17 cellular contexts compared by ENCODE assay signal in the genomic region with DNA sequence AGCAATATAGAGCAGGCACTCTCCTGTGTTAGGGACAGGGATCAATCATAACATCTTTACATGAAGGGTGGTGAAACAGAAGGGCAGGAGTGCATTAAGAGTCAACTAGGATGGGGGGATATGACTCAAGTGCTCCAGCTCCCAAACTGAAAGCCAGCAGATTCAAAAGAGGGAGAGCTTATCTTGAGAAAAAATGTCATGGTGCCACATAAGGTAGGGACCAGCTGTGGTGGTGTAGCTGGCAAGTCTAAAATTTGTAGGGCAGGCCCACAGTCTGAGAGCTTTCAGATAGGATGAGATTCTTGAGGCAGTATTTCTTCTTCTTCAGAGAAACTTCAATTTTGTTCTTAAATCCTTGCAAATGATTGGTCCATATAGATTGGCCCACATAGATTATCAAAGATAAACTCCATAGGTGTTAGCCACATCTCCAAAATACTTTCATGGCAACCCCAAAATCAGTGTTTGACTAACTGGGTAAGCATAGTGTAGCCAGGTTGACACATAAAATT.
A peak's percentile ranks its signal among the peaks of the same experiment; 100 is the strongest.
DNase-seq lines count a peak whose midpoint lies in the region; ATAC-seq and TF ChIP-seq lines count a peak whose summit lies in the region.
"Had no signal": no experiment of that assay in that cellular context is flagged by ENCODE, and none has a peak within 500 bp of the region (broad histone marks: within the 10 kb centered on the region; RNA-seq: fewer than 3 reads in every experiment).

No MANE protein-coding gene starts in this region.

- DNase-seq in stimulated activated CD4-positive, alpha-beta T cell treated with anti-CD3 and anti-CD28 coated beads, Interleukin-15, amount 100 ng/mL, for 24 hours, result peak; percentile 22
- DNase-seq in stimulated activated CD4-positive, alpha-beta T cell treated with anti-CD3 and anti-CD28 coated beads, Interleukin-12 subunit alpha, Interleukin-12 subunit beta, amount 100 ng/mL, for 4 hours, result no peak
- DNase-seq in effector memory CD8-positive, alpha-beta T cell, result no peak
- no peak for DNase-seq in stimulated activated naive CD8-positive, alpha-beta T cell treated with anti-CD3 and anti-CD28 coated beads, Interleukin-15, amount 100 ng/mL, for 72 hours
- no peak for DNase-seq in SKM-1 (lab: John Stamatoyannopoulos, UW; ENCODE audit: unreplicated experiment)
- DNase-seq: activated CD4-positive, alpha-beta T cell treated with anti-CD3 and anti-CD28 coated beads for 1 hour; AML-193; NCI-H1436; NCI-H526 treated with DMSO at 0.1 percent for 48 hours; ovary; stimulated activated CD4-positive, alpha-beta T cell treated with anti-CD3 and anti-CD28 coated beads, Interleukin-2, amount 100 ng/mL, for 48 hours; T-helper 9 cell had no signal

- H3F3A ChIP-seq in OCI-LY1 (ENCODE audit: insufficient read depth, low read length), result no peaks in the 10 kb centered on the region

- no peaks in the 10 kb centered on the region for H3K9me3 ChIP-seq in OCI-LY1 (ENCODE audit: low read length)
- H3K9me3 ChIP-seq: ovary, SJSA1, suprapubic skin had no signal

- H3K79me2 ChIP-seq in OCI-LY1 (ENCODE audit: insufficient read depth, low read length), result peaks cover 24% of the 10 kb centered on the region

- H3K4me3 ChIP-seq in OCI-LY1 (ENCODE audit: low read depth, low read length, poor library complexity, severe bottlenecking), result no peak overlapping the region
- H3K4me3 ChIP-seq: ovary, SJSA1, suprapubic skin had no signal

- H3K27ac ChIP-seq in OCI-LY1 (ENCODE audit: low read depth, low read length, poor library complexity, severe bottlenecking), result peak overlapping the region; percentile 49
- H3K27ac ChIP-seq: ovary, SJSA1, suprapubic skin had no signal

- H3K27me3 Mint-ChIP-seq in effector memory CD8-positive, alpha-beta T cell, result no peaks in the 10 kb centered on the region
- no peaks in the 10 kb centered on the region for H3K27me3 Mint-ChIP-seq in stimulated activated naive CD8-positive, alpha-beta T cell treated with anti-CD3 and anti-CD28 coated beads, Interleukin-15, amount 100 ng/mL, for 72 hours

- no peak overlapping the region for H3K4me2 ChIP-seq in OCI-LY1 (ENCODE audit: low read length)

- TF ChIP-seq CTCF in OCI-LY1 (IDR thresholded peaks at IDR 0.05; ENCODE audit: low read length), result no peak

- no peaks in the 10 kb centered on the region for H3K9me3 Mint-ChIP-seq in effector memory CD8-positive, alpha-beta T cell
- H3K9me3 Mint-ChIP-seq in stimulated activated naive CD8-positive, alpha-beta T cell treated with anti-CD3 and anti-CD28 coated beads, Interleukin-15, amount 100 ng/mL, for 72 hours, result no peaks in the 10 kb centered on the region

- no peaks in the 10 kb centered on the region; the same call in 1 of the 2 replicates for H3K36me3 ChIP-seq in OCI-LY1 (ENCODE audit: insufficient read depth, low read length)
- H3K36me3 ChIP-seq: ovary had no signal

- no peak overlapping the region for H2AFZ ChIP-seq in OCI-LY1 (ENCODE audit: low read length)

- peaks cover 20 to 22% of the 10 kb centered on the region in 2 donors for H3K4me1 Mint-ChIP-seq in effector memory CD8-positive, alpha-beta T cell (ENCODE audit: low read depth in 2 of 2)
- H3K4me1 Mint-ChIP-seq in stimulated activated naive CD8-positive, alpha-beta T cell treated with anti-CD3 and anti-CD28 coated beads, Interleukin-15, amount 100 ng/mL, for 72 hours, result peaks cover 70% of the 10 kb centered on the region

- peak; percentile 63 for ATAC-seq in effector memory CD8-positive, alpha-beta T cell (replicated peaks)
- peak; percentile 76 for ATAC-seq in stimulated activated naive CD8-positive, alpha-beta T cell treated with anti-CD3 and anti-CD28 coated beads, Interleukin-15, amount 100 ng/mL, for 72 hours
- ATAC-seq in GM19351 (IDR thresholded peaks at IDR 0.05; ENCODE audit: unreplicated experiment) (no peak), GM21619 (IDR thresholded peaks at IDR 0.05; ENCODE audit: unreplicated experiment) (no peak)

- no peaks in the 10 kb centered on the region for H3K9me2 ChIP-seq in OCI-LY1 (ENCODE audit: low read depth, low read length)

- no peaks in the 10 kb centered on the region for H4K20me1 ChIP-seq in OCI-LY1 (ENCODE audit: insufficient read depth, low read length)

- H3K4me1 ChIP-seq in OCI-LY1 (ENCODE audit: insufficient read depth, low read length, severe bottlenecking), result peaks cover 79% of the 10 kb centered on the region

- H3K4me3 Mint-ChIP-seq in effector memory CD8-positive, alpha-beta T cell, result no peak overlapping the region
- peak overlapping the region in 1 of 2 donors; percentile 17 for H3K4me3 Mint-ChIP-seq in stimulated activated naive CD8-positive, alpha-beta T cell treated with anti-CD3 and anti-CD28 coated beads, Interleukin-15, amount 100 ng/mL, for 72 hours

- H3K27me3 ChIP-seq in OCI-LY1 (ENCODE audit: insufficient read depth, low read length), result no peaks in the 10 kb centered on the region
- H3K27me3 ChIP-seq: ovary, SJSA1, suprapubic skin had no signal

- H3K9ac ChIP-seq in OCI-LY1 (ENCODE audit: low read length), result no peak overlapping the region

- no peaks in the 10 kb centered on the region for H3K36me3 Mint-ChIP-seq in effector memory CD8-positive, alpha-beta T cell (ENCODE audit: insufficient read depth)

- peak overlapping the region in 1 of 2 donors; percentile 0 for H3K27ac Mint-ChIP-seq in effector memory CD8-positive, alpha-beta T cell
- H3K27ac Mint-ChIP-seq in stimulated activated naive CD8-positive, alpha-beta T cell treated with anti-CD3 and anti-CD28 coated beads, Interleukin-15, amount 100 ng/mL, for 72 hours, result peak overlapping the region in 1 of 2 donors; percentile 0

Comparison
In these comparisons a context has a peak if more than half of its experiments do, and no peak if none do; other contexts are left out.
1. ATAC-seq: peak in effector memory CD8-positive, alpha-beta T cell (single experiment) and stimulated activated naive CD8-positive, alpha-beta T cell treated with anti-CD3 and anti-CD28 coated beads, Interleukin-15, amount 100 ng/mL, for 72 hours (single experiment); none in GM19351 (single experiment) and GM21619 (single experiment).